Comparison of ENCODE assay signal across 1 cellular context in genomic region chr3:15791525-15791924, GRCh38.
TF ChIP-seq lines count a peak whose summit lies in the region.

No MANE protein-coding gene starts in this region.

TF ChIP-seq in liver, 16 proteins besides CTCF, POLR2A, EP300 and RAD21 (continued from another document):
- no peak for TF ChIP-seq REST (IDR thresholded peaks at IDR 0.05)
- no peak for TF ChIP-seq EGR1 (IDR thresholded peaks at IDR 0.05; ENCODE audit: low read depth in 2 of 2)
- TF ChIP-seq FOXA2 (IDR thresholded peaks at IDR 0.05) = no peak
- no peak for TF ChIP-seq FOXA1 (IDR thresholded peaks at IDR 0.05)
- TF ChIP-seq NR2F2 (IDR thresholded peaks at IDR 0.05) = no peak
- TF ChIP-seq SP1 (IDR thresholded peaks at IDR 0.05) = peak; percentile 22
- TF ChIP-seq GABPA (IDR thresholded peaks at IDR 0.05 in 1 of 2, conservative IDR thresholded peaks at IDR 0.05 in 1 of 2) = no peak
TF ChIP-seq in liver: peak in this region for 4.
